Comparison of ENCODE assay signal across 8 cellular contexts in genomic region chr2:11746376-11746806, GRCh38.
DNase-seq lines count a peak whose midpoint lies in the region; ATAC-seq and TF ChIP-seq lines count a peak whose summit lies in the region.

TSS of gene LPIN1 (plus strand) at chr2:11746632. CDS start at chr2:11765542, 18,910 bp downstream.

- TF ChIP-seq POLR2A in Raji (IDR thresholded peaks at IDR 0.05; ENCODE audit: insufficient read depth, low read depth, low read length): peak; percentile 66

- peaks cover 69% of the 10 kb centered on the region for H3K4me1 ChIP-seq in DND-41 (ENCODE audit: insufficient read depth, low read length)
- H3K4me1 ChIP-seq in KMS-11 (ENCODE audit: low read depth, poor library complexity, severe bottlenecking): peaks cover 56% of the 10 kb centered on the region

- peak within 1 kb of the TSS; percentile 73 to 76 for H3K4me3 ChIP-seq in DND-41 (ENCODE audit: low read depth in 1 of 2, low read length in 2 of 2)
- peak within 1 kb of the TSS; percentile 6 for H3K4me3 ChIP-seq in KMS-11 (IDR thresholded peaks at IDR 0.05; ENCODE audit: insufficient read depth, low read depth, low read length)
- H3K4me3 ChIP-seq in fibroblast of pulmonary artery (replicated peaks; ENCODE audit: low read depth, low read length): peak within 1 kb of the TSS; percentile 77

- H3K9ac ChIP-seq in DND-41 (ENCODE audit: low read depth, low read length) (peak within 1 kb of the TSS; percentile 86), KMS-11 (peak within 1 kb of the TSS; percentile 86)

- H3K27me3 ChIP-seq in DND-41 (ENCODE audit: insufficient read depth, low read length, poor library complexity) (no peaks in the 10 kb centered on the region), KMS-11 (ENCODE audit: insufficient read depth, low read depth) (no peaks in the 10 kb centered on the region)

- H3K79me2 ChIP-seq in DND-41 (ENCODE audit: insufficient read depth, low read length) (peaks cover 47% of the 10 kb centered on the region), KMS-11 (ENCODE audit: insufficient read depth, low read depth) (peaks cover 42% of the 10 kb centered on the region)

- peak within 1 kb of the TSS; percentile 85 to 89 (median 86) for H3K4me3 Mint-ChIP-seq in nephron

- H4K20me1 ChIP-seq in DND-41 (ENCODE audit: insufficient read depth, low read length): peaks cover 40% of the 10 kb centered on the region
- H4K20me1 ChIP-seq in KMS-11 (ENCODE audit: insufficient read depth): no peaks in the 10 kb centered on the region

- peak within 1 kb of the TSS; percentile 80 for H3K27ac ChIP-seq in DND-41 (ENCODE audit: low read length)
- peak within 1 kb of the TSS; percentile 98 for H3K27ac ChIP-seq in KMS-11

- H3K27ac Mint-ChIP-seq in nephron: peak within 1 kb of the TSS; percentile 66 to 96 (median 79)

- H3K9me3 ChIP-seq in DND-41 (ENCODE audit: insufficient read depth, low read length, severe bottlenecking): no peaks in the 10 kb centered on the region

- H3K36me3 Mint-ChIP-seq in nephron (ENCODE audit: low read depth): no peaks in the 10 kb centered on the region

- H3K4me2 ChIP-seq in DND-41 (ENCODE audit: insufficient read depth, low read length): peak within 1 kb of the TSS; percentile 73
- peak within 1 kb of the TSS; percentile 98 for H3K4me2 ChIP-seq in KMS-11

- peak; percentile 78 for ATAC-seq in DND-41 (ENCODE audit: insufficient read depth, low read depth)
- peak; percentile 41 for ATAC-seq in GM21717 (IDR thresholded peaks at IDR 0.05; ENCODE audit: unreplicated experiment)
- ATAC-seq in stimulated activated naive CD8-positive, alpha-beta T cell treated with anti-CD3 and anti-CD28 coated beads, Interleukin-15, Interleukin-2, amounts not matched to agents 100 U/mL and 50 U/mL, for 24 hours: peak; percentile 63

- H3K4me1 Mint-ChIP-seq in nephron: peaks cover 49% of the 10 kb centered on the region

- H3K9me3 Mint-ChIP-seq in nephron: no peaks in the 10 kb centered on the region

- H3K36me3 ChIP-seq in DND-41 (ENCODE audit: insufficient read depth, low read length): no peaks in the 10 kb centered on the region
- no peaks in the 10 kb centered on the region for H3K36me3 ChIP-seq in KMS-11 (ENCODE audit: insufficient read depth)

- H2AFZ ChIP-seq in DND-41 (ENCODE audit: low read depth, low read length) (peak within 1 kb of the TSS; percentile 77), KMS-11 (ENCODE audit: low read depth) (peak within 1 kb of the TSS; percentile 50; the same call in 1 of the 2 replicates)

- H3K27me3 Mint-ChIP-seq in nephron (ENCODE audit: low read depth): peaks cover 8% of the 10 kb centered on the region

- DNase-seq in DND-41 (peak; percentile 88), fibroblast of pulmonary artery (ENCODE audit: low read depth) (peak; percentile 85)
- peak; percentile 85 for DNase-seq in activated effector memory CD4-positive, alpha-beta T cell treated with Interleukin-2 at 50 U/mL for 16 hours
- peak; percentile 92 for DNase-seq in stimulated activated naive CD8-positive, alpha-beta T cell treated with anti-CD3 and anti-CD28 coated beads, Interleukin-15, Interleukin-2, amounts not matched to agents 100 U/mL and 50 U/mL, for 24 hours

- TF ChIP-seq CTCF in DND-41 (IDR thresholded peaks at IDR 0.05; ENCODE audit: borderline replicate concordance, extremely low read depth, low read length, poor library complexity, severe bottlenecking): peak; percentile 39
- TF ChIP-seq CTCF in KMS-11 (conservative IDR thresholded peaks at IDR 0.05; ENCODE audit: low read depth, low read length): no peak
- no peak for TF ChIP-seq CTCF in fibroblast of pulmonary artery (IDR thresholded peaks at IDR 0.05; ENCODE audit: low read length, missing control alignments)
- peak in 1 of 3 experiments; percentile 27 for TF ChIP-seq CTCF in nephron (IDR thresholded peaks at IDR 0.05; ENCODE audit: unreplicated experiment in 3 of 3)

Comparison
In these comparisons a context has a peak if more than half of its experiments do, and no peak if none do; other contexts are left out.
1. Peak in every context shown above with its lines: DNase-seq, ATAC-seq, H3K4me3 ChIP-seq and H3K27ac ChIP-seq.
2. H3K4me3 ChIP-seq: peak in every context shown above with its lines; median percentile 77 in fibroblast of pulmonary artery; 74 in DND-41; 6 in KMS-11.